13 cellular contexts compared by ENCODE assay signal in genomic region chr10:80709879-80710278, GRCh38.
"Had no signal": no experiment of that assay in that cellular context is flagged by ENCODE, and none has a peak within 500 bp of the region (broad histone marks: within the 10 kb centered on the region; RNA-seq: fewer than 3 reads in every experiment).

No MANE protein-coding gene starts in this region.

- H3K9me3 ChIP-seq: ascending aorta, sigmoid colon, upper lobe of left lung had no signal

- H3K27ac ChIP-seq: ascending aorta, foreskin keratinocyte, heart right ventricle, sigmoid colon, suprapubic skin, upper lobe of left lung had no signal

- ATAC-seq: activated CD8-positive, alpha-beta T cell treated with anti-CD3 and anti-CD28 coated beads, Interleukin-2, amount 10 ng/mL, durations not matched to agents 7 days and 5 days; activated naive CD8-positive, alpha-beta T cell treated with anti-CD3 and anti-CD28 coated beads, Interleukin-2, amount 50 U/mL, for 24 hours; foreskin keratinocyte; heart right ventricle; left lobe of liver had no signal

- H3K27me3 ChIP-seq: ascending aorta, foreskin keratinocyte, sigmoid colon, suprapubic skin, upper lobe of left lung had no signal

- H3K4me1 ChIP-seq: ascending aorta, foreskin keratinocyte, heart right ventricle, sigmoid colon, suprapubic skin, upper lobe of left lung had no signal

- H3K27ac Mint-ChIP-seq: activated CD8-positive, alpha-beta T cell treated with anti-CD3 and anti-CD28 coated beads, Interleukin-2, amount 10 ng/mL, durations not matched to agents 7 days and 5 days; activated naive CD8-positive, alpha-beta T cell treated with anti-CD3 and anti-CD28 coated beads, Interleukin-2, amount 50 U/mL, for 24 hours had no signal

- H3K4me3 Mint-ChIP-seq: activated CD8-positive, alpha-beta T cell treated with anti-CD3 and anti-CD28 coated beads, Interleukin-2, amount 10 ng/mL, durations not matched to agents 7 days and 5 days; activated naive CD8-positive, alpha-beta T cell treated with anti-CD3 and anti-CD28 coated beads, Interleukin-2, amount 50 U/mL, for 24 hours had no signal

- H3K4me1 Mint-ChIP-seq: activated naive CD8-positive, alpha-beta T cell treated with anti-CD3 and anti-CD28 coated beads, Interleukin-2, amount 50 U/mL, for 24 hours had no signal

- H3K36me3 ChIP-seq: ascending aorta, heart right ventricle, sigmoid colon, suprapubic skin, upper lobe of left lung had no signal

- H3K9me3 Mint-ChIP-seq: activated naive CD8-positive, alpha-beta T cell treated with anti-CD3 and anti-CD28 coated beads, Interleukin-2, amount 50 U/mL, for 24 hours had no signal

- H3K27me3 Mint-ChIP-seq: activated naive CD8-positive, alpha-beta T cell treated with anti-CD3 and anti-CD28 coated beads, Interleukin-2, amount 50 U/mL, for 24 hours had no signal

- DNase-seq: activated CD4-positive, alpha-beta T cell treated with anti-CD3 and anti-CD28 coated beads for 4 hours; activated CD8-positive, alpha-beta T cell treated with anti-CD3 and anti-CD28 coated beads, Interleukin-2, amount 10 ng/mL, durations not matched to agents 7 days and 5 days; activated naive CD4-positive, alpha-beta T cell treated with Interleukin-2 at 50 U/mL for 16 hours; activated naive CD8-positive, alpha-beta T cell treated with anti-CD3 and anti-CD28 coated beads, Interleukin-2, amount 50 U/mL, for 24 hours; foreskin keratinocyte; heart right ventricle; sigmoid colon; stimulated activated CD4-positive, alpha-beta T cell treated with anti-CD3 and anti-CD28 coated beads, Interleukin-12 subunit alpha, Interleukin-12 subunit beta, amount 100 ng/mL, for 4 hours; stimulated activated naive CD4-positive, alpha-beta T cell treated with Interleukin-2 at 50 U/mL for 16 hours; upper lobe of left lung had no signal

- H3K4me3 ChIP-seq: ascending aorta, heart right ventricle, sigmoid colon, suprapubic skin, upper lobe of left lung had no signal
